Comparison of ENCODE assay signal across 23 cellular contexts in the genomic region with DNA sequence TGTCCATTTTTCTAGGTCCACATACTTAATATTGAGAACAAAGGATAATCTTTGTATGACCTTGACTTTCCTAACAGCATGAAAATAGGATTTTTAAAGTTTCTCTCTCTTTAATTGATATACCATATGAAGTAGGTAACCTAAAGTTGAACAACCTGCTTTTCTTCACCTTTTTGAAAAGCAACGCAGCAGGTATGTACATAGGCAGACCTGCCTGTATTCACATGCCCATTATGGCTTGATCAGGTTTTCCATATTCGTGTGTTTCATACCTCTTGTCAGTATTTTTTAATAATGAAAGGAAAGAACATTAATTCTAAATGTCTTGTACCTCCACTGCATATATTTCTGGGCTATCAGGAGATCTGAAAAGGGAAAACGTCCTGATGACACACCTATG. TPM values are rescaled to one million over a fixed set of nuclear protein-coding genes. Genes with fewer than 3 reads are reported as not detected.
DNase-seq lines count a peak whose midpoint lies in the region; TF ChIP-seq lines count a peak whose summit lies in the region.
"Had no signal": no experiment of that assay in that cellular context is flagged by ENCODE, and none has a peak within 500 bp of the region (broad histone marks: within the 10 kb centered on the region; RNA-seq: fewer than 3 reads in every experiment).

No MANE protein-coding gene starts in this region.

- H3K4me2 ChIP-seq in GM23248 (ENCODE audit: unreplicated experiment) (peak overlapping the region; percentile 100), neuronal stem cell (ENCODE audit: insufficient read depth, low read length, poor library complexity, severe bottlenecking) (no peak overlapping the region)

- peaks cover 49% of the 10 kb centered on the region for H3F3A ChIP-seq in GM23248 (ENCODE audit: insufficient read depth)

- peaks cover 69% of the 10 kb centered on the region for H3K79me2 ChIP-seq in GM23248 (ENCODE audit: insufficient read depth)

- H3K9me3 ChIP-seq in GM23248 (ENCODE audit: low read depth): no peaks in the 10 kb centered on the region
- H3K9me3 ChIP-seq in adrenal gland (replicated peaks in 1 of 3): no peaks in the 10 kb centered on the region
- peaks cover 4% of the 10 kb centered on the region in 2 donors for H3K9me3 ChIP-seq in neuronal stem cell (replicated peaks in 1 of 2; ENCODE audit: control insufficient read depth in 2 of 2, insufficient read depth in 1 of 2, low read depth in 1 of 2, low read length in 2 of 2)

- no peak overlapping the region for H3K14ac ChIP-seq in neuronal stem cell (ENCODE audit: low read length)

- H3K18ac ChIP-seq in neuronal stem cell (ENCODE audit: low read length): no peak overlapping the region

- H3K27ac ChIP-seq in GM23248 (peak overlapping the region; percentile 96), adrenal gland (peak overlapping the region in 3 of 5 donors; percentile 11 to 89 (median 70)), neuronal stem cell (replicated peaks; ENCODE audit: low read length) (no peak overlapping the region)
- H3K27ac ChIP-seq: C4-2B, RWPE1 had no signal

- H3K4me3 ChIP-seq in GM23248 (peak overlapping the region; percentile 87), adrenal gland (peak overlapping the region in 1 of 4 donors; percentile 60), fibroblast of the aortic adventitia (ENCODE audit: low read depth, low read length) (peak overlapping the region; percentile 84), neuronal stem cell (ENCODE audit: low read length in 2 of 2) (no peak overlapping the region)
- H3K4me3 ChIP-seq: transverse colon had no signal

- TF ChIP-seq CTCF in adrenal gland (IDR thresholded peaks at IDR 0.05) (no peak), fibroblast of the aortic adventitia (IDR thresholded peaks at IDR 0.05; ENCODE audit: insufficient read depth, low read length) (no peak)

- H4K91ac ChIP-seq in neuronal stem cell (ENCODE audit: low read depth, low read length, poor library complexity): no peak overlapping the region

- H2AK5ac ChIP-seq in neuronal stem cell (ENCODE audit: low read depth, low read length): no peak overlapping the region

- H3K36me3 ChIP-seq in GM23248 (ENCODE audit: low read depth): no peaks in the 10 kb centered on the region
- H3K36me3 ChIP-seq in adrenal gland (replicated peaks in 1 of 2): no peaks in the 10 kb centered on the region
- no peaks in the 10 kb centered on the region for H3K36me3 ChIP-seq in neuronal stem cell (replicated peaks in 1 of 2; ENCODE audit: control insufficient read depth in 2 of 2, insufficient read depth in 2 of 2, low read length in 2 of 2)
- H3K36me3 ChIP-seq: transverse colon had no signal

- no peak overlapping the region for H2BK12ac ChIP-seq in neuronal stem cell (ENCODE audit: low read length)

- no peak overlapping the region for H4K8ac ChIP-seq in neuronal stem cell (ENCODE audit: low read depth, low read length)

- no peak overlapping the region for H2BK15ac ChIP-seq in neuronal stem cell (ENCODE audit: low read length)

- H3K4me1 ChIP-seq in GM23248 (ENCODE audit: insufficient read depth) (peaks cover 23% of the 10 kb centered on the region), adrenal gland (replicated peaks in 1 of 2) (peaks cover 0 to 11% of the 10 kb centered on the region in 2 donors), neuronal stem cell (ENCODE audit: control insufficient read depth in 2 of 2, insufficient read depth in 1 of 2, low read depth in 1 of 2, low read length in 2 of 2) (peaks cover 5 to 17% of the 10 kb centered on the region in 2 donors)

- no peaks in the 10 kb centered on the region for H3K9me2 ChIP-seq in GM23248 (ENCODE audit: insufficient read depth)

- H3K4ac ChIP-seq in neuronal stem cell (ENCODE audit: low read length): no peak overlapping the region

- no peak for DNase-seq in GM23248
- DNase-seq in adrenal gland: no peak
- no peak for DNase-seq in fibroblast of the aortic adventitia (ENCODE audit: low read depth)
- DNase-seq in neuronal stem cell (ENCODE audit: low spot score): no peak
- no peak for DNase-seq in DMS 273 treated with DMSO at 0.1 percent for 48 hours (lab: John Stamatoyannopoulos, UW)
- no peak for DNase-seq in ureter (ENCODE audit: low spot score)
- no peak for DNase-seq in NCI-H146 treated with DMSO at 0.1 percent for 48 hours (lab: John Stamatoyannopoulos, UW; ENCODE audit: unreplicated experiment)
- DNase-seq in NCI-H146 (lab: John Stamatoyannopoulos, UW): no peak
- DNase-seq: activated CD4-positive, alpha-beta memory T cell treated with anti-CD3 and anti-CD28 coated beads for 36 hours; activated effector memory CD4-positive, alpha-beta T cell treated with Interleukin-2 at 50 U/mL for 16 hours; activated naive CD8-positive, alpha-beta T cell treated with anti-CD3 and anti-CD28 coated beads, Interleukin-2, amount 10 ng/mL, durations not matched to agents 7 days and 5 days; foreskin melanocyte; H9; kidney; mammary epithelial cell; NCI-H1417 treated with DMSO at 0.1 percent for 48 hours; NCI-H2171 treated with DMSO at 0.1 percent for 48 hours; stimulated activated naive CD8-positive, alpha-beta T cell treated with anti-CD3 and anti-CD28 coated beads, Interleukin-15, amount 100 ng/mL, for 72 hours; T-helper 9 cell; transverse colon had no signal

- peak overlapping the region; percentile 89 for H3K9ac ChIP-seq in GM23248
- H3K9ac ChIP-seq in neuronal stem cell (ENCODE audit: low read depth, low read length, poor library complexity): no peak overlapping the region

- H4K20me1 ChIP-seq in GM23248 (ENCODE audit: insufficient read depth): no peaks in the 10 kb centered on the region

- H2AFZ ChIP-seq in GM23248 (peak overlapping the region; percentile 52), neuronal stem cell (ENCODE audit: low read length) (peak overlapping the region; percentile 84)

- no peak for TF ChIP-seq POLR2A in adrenal gland (IDR thresholded peaks at IDR 0.05)

- no peaks in the 10 kb centered on the region for H3K27me3 ChIP-seq in GM23248 (replicated peaks; ENCODE audit: insufficient read depth)
- no peaks in the 10 kb centered on the region for H3K27me3 ChIP-seq in adrenal gland
- H3K27me3 ChIP-seq in neuronal stem cell (ENCODE audit: control insufficient read depth in 3 of 3, insufficient read depth in 3 of 3, low read depth in 1 of 3, low read length in 3 of 3): peaks cover 0 to 3% (median 0%) of the 10 kb centered on the region in 3 experiments
- H3K27me3 ChIP-seq: transverse colon had no signal

- in situ Hi-C loops in GM23248 (cut with MboI): no loop called here

- intact Hi-C loops in adrenal gland (cut with DNase I): no loop called here

- H2BK5ac ChIP-seq in neuronal stem cell (ENCODE audit: low read length): no peak overlapping the region

- no peak overlapping the region for H3K23ac ChIP-seq in neuronal stem cell (ENCODE audit: low read depth, low read length, poor library complexity)

- H3K79me1 ChIP-seq in neuronal stem cell (ENCODE audit: low read depth, low read length): no peaks in the 10 kb centered on the region

- H2BK120ac ChIP-seq in neuronal stem cell (ENCODE audit: low read depth, low read length): no peak overlapping the region

- 56 to 62% methylated on average over 3 of the region's 3 CpGs for WGBS in GM23248 (ENCODE audit: low coverage in 1 of 2, low lambda C conversion rate in 2 of 2, missing lambda C conversion rate in 2 of 2), 2 experiments
- 50 to 62% (median 55%) methylated on average over 3 of the region's 3 CpGs for WGBS in adrenal gland, 4 donors
- WGBS in neuronal stem cell (ENCODE audit: extremely low coverage in 2 of 2, insufficient read length in 2 of 2, insufficient replicate concordance in 1 of 2), 2 donors: no CpG with 5 or more reads among the region's 3 CpGs

RNA-seq across cellular contexts. Expression of gene ADAMTSL1, which starts 1.5 kb away (rescaled TPM):
- total RNA-seq in GM23248 (2014; rRNA removed; shearing (Covaris generic)): 255 and 273 TPM in 2 replicates
- polyA plus RNA-seq in GM23248 (2016; fragmentation: Nextera tagmentation; extraction: Ambion mirVana) (77.0 and 77.5 TPM in 2 replicates), adrenal gland (1 to 10 TPM; 4.9 to 9.9 (median 8.0) TPM)
- total RNA-seq in adrenal gland (10 to 100 TPM; 13.3 to 38.1 (median 27.1) TPM), fibroblast of the aortic adventitia (ENCODE audit: low replicate concordance) (41.8 and 179 TPM in 2 replicates), ureter (11.5 TPM)
- 0.26 TPM for polyA plus RNA-seq in neuronal stem cell (2013, experiment 1 of 2)
- polyA plus RNA-seq in neuronal stem cell (2013, experiment 2 of 2): 0.28 TPM
- total RNA-seq: activated CD4-positive, alpha-beta memory T cell treated with anti-CD3 and anti-CD28 coated beads for 36 hours; activated naive CD8-positive, alpha-beta T cell treated with anti-CD3 and anti-CD28 coated beads, Interleukin-2, amount 10 ng/mL, durations not matched to agents 7 days and 5 days; MCF 10A had no signal

Comparison
In these comparisons a context has a peak if more than half of its experiments do, and no peak if none do; other contexts are left out.
1. H3K4me3 ChIP-seq: peak in GM23248 (single experiment) and fibroblast of the aortic adventitia (single experiment); none in neuronal stem cell (0 of 2).